In genomic region chr15:64447536-64448315, GRCh38 we compare ENCODE assay signal across 13 cellular contexts. TPM values are rescaled to one million over a fixed set of nuclear protein-coding genes. Genes with fewer than 3 reads are reported as not detected.
DNase-seq lines count a peak whose midpoint lies in the region; ATAC-seq and TF ChIP-seq lines count a peak whose summit lies in the region.
"Had no signal": no experiment of that assay in that cellular context is flagged by ENCODE, and none has a peak within 500 bp of the region (broad histone marks: within the 10 kb centered on the region; RNA-seq: fewer than 3 reads in every experiment).

No MANE protein-coding gene starts in this region.

- no peaks in the 10 kb centered on the region for H3K9me3 Mint-ChIP-seq in T-helper 2 cell treated with Interferon-gamma antibody and Interleukin-4, amounts not matched to agents 5 μg/mL and 100 μg/mL, for 36 hours
- no peaks in the 10 kb centered on the region for H3K9me3 Mint-ChIP-seq in mesothelial cell of epicardium
- H3K9me3 Mint-ChIP-seq in osteocyte (ENCODE audit: unreplicated experiment), result no peaks in the 10 kb centered on the region
- H3K9me3 Mint-ChIP-seq: endodermal cell, neural crest cell had no signal

- no peaks in the 10 kb centered on the region for H3K27me3 Mint-ChIP-seq in T-helper 2 cell treated with Interferon-gamma antibody and Interleukin-4, amounts not matched to agents 5 μg/mL and 100 μg/mL, for 36 hours (ENCODE audit: low read depth)
- H3K27me3 Mint-ChIP-seq in T-helper 17 cell, result no peaks in the 10 kb centered on the region
- H3K27me3 Mint-ChIP-seq in mesothelial cell of epicardium (ENCODE audit: low read depth), result no peaks in the 10 kb centered on the region
- no peaks in the 10 kb centered on the region for H3K27me3 Mint-ChIP-seq in osteocyte (ENCODE audit: unreplicated experiment)

- TF ChIP-seq CTCF in mesothelial cell of epicardium (IDR thresholded peaks at IDR 0.05; ENCODE audit: unreplicated experiment) (no peak), osteocyte (IDR thresholded peaks at IDR 0.05) (no peak)

- H3K36me3 Mint-ChIP-seq in T-helper 2 cell treated with Interferon-gamma antibody and Interleukin-4, amounts not matched to agents 5 μg/mL and 100 μg/mL, for 36 hours (ENCODE audit: low read depth), result peaks cover 25% of the 10 kb centered on the region
- H3K36me3 Mint-ChIP-seq in T-helper 17 cell (ENCODE audit: low read depth), result peaks cover 6% of the 10 kb centered on the region
- peaks cover 10% of the 10 kb centered on the region for H3K36me3 Mint-ChIP-seq in mesothelial cell of epicardium
- peaks cover 22% of the 10 kb centered on the region for H3K36me3 Mint-ChIP-seq in osteocyte (ENCODE audit: unreplicated experiment)

- no peak overlapping the region for H3K4me3 Mint-ChIP-seq in T-helper 2 cell treated with Interferon-gamma antibody and Interleukin-4, amounts not matched to agents 5 μg/mL and 100 μg/mL, for 36 hours
- H3K4me3 Mint-ChIP-seq in T-helper 17 cell (peak overlapping the region; percentile 42), mesothelial cell of epicardium (no peak overlapping the region), osteocyte (ENCODE audit: unreplicated experiment) (no peak overlapping the region)
- H3K4me3 Mint-ChIP-seq: endodermal cell, neural crest cell had no signal

- ATAC-seq in HG02885 (IDR thresholded peaks at IDR 0.05; ENCODE audit: poor library complexity, unreplicated experiment) (peak; percentile 42), T-helper 17 cell (no peak)
- ATAC-seq: body of pancreas, gastroesophageal sphincter had no signal

- H3K9me3 ChIP-seq in T-helper 17 cell (ENCODE audit: control insufficient read depth, low read length, poor library complexity, severe bottlenecking), result no peaks in the 10 kb centered on the region
- H3K9me3 ChIP-seq: body of pancreas, gastroesophageal sphincter, tibial nerve had no signal

- H3K27ac Mint-ChIP-seq in T-helper 2 cell treated with Interferon-gamma antibody and Interleukin-4, amounts not matched to agents 5 μg/mL and 100 μg/mL, for 36 hours, result peak overlapping the region; percentile 86
- H3K27ac Mint-ChIP-seq in T-helper 17 cell (peak overlapping the region; percentile 9), mesothelial cell of epicardium (peak overlapping the region; percentile 8), osteocyte (ENCODE audit: unreplicated experiment) (no peak overlapping the region)
- H3K27ac Mint-ChIP-seq: endodermal cell had no signal

- peaks cover 49% of the 10 kb centered on the region for H3K4me1 Mint-ChIP-seq in T-helper 2 cell treated with Interferon-gamma antibody and Interleukin-4, amounts not matched to agents 5 μg/mL and 100 μg/mL, for 36 hours (ENCODE audit: low read depth)
- H3K4me1 Mint-ChIP-seq in T-helper 17 cell, result peaks cover 27% of the 10 kb centered on the region
- peaks cover 37% of the 10 kb centered on the region for H3K4me1 Mint-ChIP-seq in mesothelial cell of epicardium
- H3K4me1 Mint-ChIP-seq in osteocyte (ENCODE audit: unreplicated experiment), result peaks cover 21% of the 10 kb centered on the region

- DNase-seq in T-helper 2 cell treated with Interferon-gamma antibody and Interleukin-4, amounts not matched to agents 5 μg/mL and 100 μg/mL, for 36 hours (ENCODE audit: low spot score), result no peak
- DNase-seq in T-helper 2 cell (no peak), T-helper 17 cell (no peak), mesothelial cell of epicardium (ENCODE audit: low spot score in 2 of 2, unreplicated experiment in 2 of 2) (no peak), DMS153 treated with DMSO at 0.1 percent for 48 hours (lab: John Stamatoyannopoulos, UW; ENCODE audit: unreplicated experiment) (no peak), osteocyte (ENCODE audit: extremely low spot score, unreplicated experiment) (no peak), middle frontal gyrus (ENCODE audit: extremely low spot score, low spot score) (no peak)
- DNase-seq: body of pancreas, endodermal cell had no signal

RNA-seq across cellular contexts. Expression of gene ZNF609, which starts 12.7 kb away (rescaled TPM):
- total RNA-seq in T-helper 17 cell (10 to 100 TPM; 37.6 to 43.2 TPM), mesothelial cell of epicardium (75.4 to 77.1 TPM (median 76.0 TPM) in 3 replicates), osteocyte (31.7 and 35.1 TPM in 2 replicates)
